8 cellular contexts compared by ENCODE assay signal in the genomic region with DNA sequence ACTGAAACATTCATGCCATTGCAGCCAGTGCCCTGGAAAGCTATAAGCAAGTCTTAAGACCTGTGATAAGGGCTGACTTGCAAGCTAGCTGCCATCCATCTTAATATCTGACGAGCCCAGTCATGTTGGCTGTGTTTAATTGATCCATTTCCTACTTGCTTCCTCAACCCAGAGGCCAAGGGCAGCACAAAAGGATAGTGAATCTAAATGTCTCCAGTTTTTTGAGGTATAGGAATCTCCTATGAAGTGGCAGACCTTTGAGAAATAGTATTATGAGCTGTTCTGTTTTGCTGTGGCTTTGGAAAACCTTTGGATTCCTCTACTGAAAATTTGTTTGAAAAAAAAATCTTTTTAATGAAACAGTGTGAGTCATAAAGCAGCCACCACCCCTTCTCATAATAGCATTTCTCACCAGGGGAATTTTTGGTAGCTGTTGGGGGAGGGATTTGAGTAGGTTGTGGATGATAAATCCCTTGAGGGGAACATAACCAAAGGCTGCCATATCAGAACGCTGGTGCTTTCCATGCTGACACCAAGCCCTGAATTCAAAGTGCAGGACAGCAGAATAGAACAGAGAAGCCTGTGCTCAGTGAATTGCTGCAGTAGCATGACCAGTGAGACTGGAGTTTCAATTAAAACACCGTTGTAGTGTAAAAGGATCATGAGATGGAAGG. TPM values are rescaled to one million over a fixed set of nuclear protein-coding genes. Genes with fewer than 3 reads are reported as not detected.
DNase-seq lines count a peak whose midpoint lies in the region; ATAC-seq and TF ChIP-seq lines count a peak whose summit lies in the region.

No MANE protein-coding gene starts in this region.

- H3K36me3 ChIP-seq in heart left ventricle = no peaks in the 10 kb centered on the region

- no peak for TF ChIP-seq CTCF in heart left ventricle (IDR thresholded peaks at IDR 0.05)

- peak overlapping the region in 3 of 12 donors; percentile 3 to 10 (median 9) for H3K4me3 ChIP-seq in heart left ventricle

- peak overlapping the region; percentile 45 to 86 (median 80) for H3K27ac ChIP-seq in heart left ventricle

- H3K4me1 Mint-ChIP-seq in activated T-helper 2 cell treated with anti-CD3 and anti-CD28 coated beads, Interferon-gamma antibody, Interleukin-2, Interleukin-4, amounts not matched to agents 10 μg/mL and 5 μg/mL and 100 μg/mL, durations not matched to agents 14 hours and 24 hours and 36 hours (ENCODE audit: low read depth) = peaks cover 42% of the 10 kb centered on the region

- ATAC-seq in GM21717 (IDR thresholded peaks at IDR 0.05; ENCODE audit: unreplicated experiment) = peak; percentile 68
- peak; percentile 20 to 88 (median 86) for ATAC-seq in heart left ventricle

- 15 to 32% (median 20%) methylated on average over 3 of the region's 3 CpGs for WGBS in heart left ventricle, 4 donors

- H3K27ac Mint-ChIP-seq in activated T-helper 2 cell treated with anti-CD3 and anti-CD28 coated beads, Interferon-gamma antibody, Interleukin-2, Interleukin-4, amounts not matched to agents 10 μg/mL and 5 μg/mL and 100 μg/mL, durations not matched to agents 14 hours and 24 hours and 36 hours = peak overlapping the region; percentile 95

- peak; percentile 71 for DNase-seq in GM04504 (ENCODE audit: low read depth)
- peak; percentile 60 for DNase-seq in LoVo (ENCODE audit: low spot score)
- DNase-seq in activated T-helper 2 cell treated with anti-CD3 and anti-CD28 coated beads, Interferon-gamma antibody, Interleukin-2, Interleukin-4, amounts not matched to agents 10 μg/mL and 5 μg/mL and 100 μg/mL, durations not matched to agents 14 hours and 24 hours and 36 hours (ENCODE audit: low spot score) = no peak
- DNase-seq in heart left ventricle = peak in 1 of 5 donors; percentile 32
- peak; percentile 32 for DNase-seq in stimulated activated CD4-positive, alpha-beta T cell treated with anti-CD3 and anti-CD28 coated beads, Interleukin-12 subunit alpha, Interleukin-12 subunit beta, amount 100 ng/mL, for 4 hours
- no peak for DNase-seq in SHP77 (lab: John Stamatoyannopoulos, UW)
- no peak for DNase-seq in islet precursor cell

- H3K4me1 ChIP-seq in heart left ventricle = peaks cover 5 to 44% (median 37%) of the 10 kb centered on the region in 12 donors

- H3K4me3 Mint-ChIP-seq in activated T-helper 2 cell treated with anti-CD3 and anti-CD28 coated beads, Interferon-gamma antibody, Interleukin-2, Interleukin-4, amounts not matched to agents 10 μg/mL and 5 μg/mL and 100 μg/mL, durations not matched to agents 14 hours and 24 hours and 36 hours (ENCODE audit: low read depth) = peak overlapping the region; percentile 66

- H3K27me3 Mint-ChIP-seq in activated T-helper 2 cell treated with anti-CD3 and anti-CD28 coated beads, Interferon-gamma antibody, Interleukin-2, Interleukin-4, amounts not matched to agents 10 μg/mL and 5 μg/mL and 100 μg/mL, durations not matched to agents 14 hours and 24 hours and 36 hours (ENCODE audit: low read depth) = no peaks in the 10 kb centered on the region

- peaks cover 30% of the 10 kb centered on the region for H3K36me3 Mint-ChIP-seq in activated T-helper 2 cell treated with anti-CD3 and anti-CD28 coated beads, Interferon-gamma antibody, Interleukin-2, Interleukin-4, amounts not matched to agents 10 μg/mL and 5 μg/mL and 100 μg/mL, durations not matched to agents 14 hours and 24 hours and 36 hours (ENCODE audit: low read depth)

- H3K27me3 ChIP-seq in heart left ventricle = no peaks in the 10 kb centered on the region

- no peaks in the 10 kb centered on the region for H3K9me3 ChIP-seq in heart left ventricle

- no peaks in the 10 kb centered on the region for H3K9me3 Mint-ChIP-seq in activated T-helper 2 cell treated with anti-CD3 and anti-CD28 coated beads, Interferon-gamma antibody, Interleukin-2, Interleukin-4, amounts not matched to agents 10 μg/mL and 5 μg/mL and 100 μg/mL, durations not matched to agents 14 hours and 24 hours and 36 hours

- intact Hi-C loops in activated T-helper 2 cell treated with anti-CD3 and anti-CD28 coated beads, Interferon-gamma antibody, Interleukin-2, Interleukin-4, amounts not matched to agents 10 μg/mL and 5 μg/mL and 100 μg/mL, durations not matched to agents 14 hours and 24 hours and 36 hours (cut with micrococcal nuclease) = loop anchor here (1.0 kb wide), 5 partner anchors 8 to 87 kb away; no protein-coding TSS in a partner anchor
- intact Hi-C loops in heart left ventricle (cut with DNase I) = loop anchor here in 2 of 10 donors (5.0 kb wide), 1 partner anchor 36 kb away; no protein-coding TSS in a partner anchor

- no peak for TF ChIP-seq POLR2A in heart left ventricle (IDR thresholded peaks at IDR 0.05)

RNA-seq across cellular contexts. Expression of gene ZNRF1, which starts 12.9 kb away (rescaled TPM):
- total RNA-seq in activated T-helper 2 cell treated with anti-CD3 and anti-CD28 coated beads, Interferon-gamma antibody, Interleukin-2, Interleukin-4, amounts not matched to agents 10 μg/mL and 5 μg/mL and 100 μg/mL, durations not matched to agents 14 hours and 24 hours and 36 hours = 34.8 and 36.6 TPM in 2 replicates
- 10 to 100 TPM; 20.5 to 43.3 (median 23.9) TPM for total RNA-seq in heart left ventricle
- polyA plus RNA-seq in heart left ventricle = 10 to 100 TPM; 12.8 to 20.3 TPM

RNA-seq across cellular contexts. Expression of gene WDR59, which starts 26.8 kb away (rescaled TPM):
- 83.9 and 92.0 TPM in 2 replicates for total RNA-seq in activated T-helper 2 cell treated with anti-CD3 and anti-CD28 coated beads, Interferon-gamma antibody, Interleukin-2, Interleukin-4, amounts not matched to agents 10 μg/mL and 5 μg/mL and 100 μg/mL, durations not matched to agents 14 hours and 24 hours and 36 hours
- total RNA-seq in heart left ventricle = 10 to 100 TPM; 22.8 to 52.2 (median 40.7) TPM
- 10 to 100 TPM; 16.0 to 17.4 TPM for polyA plus RNA-seq in heart left ventricle

Comparison
In these comparisons a context has a peak if more than half of its experiments do, and no peak if none do; other contexts are left out.
1. DNase-seq: peak in GM04504 (single experiment), LoVo (single experiment) and stimulated activated CD4-positive, alpha-beta T cell treated with anti-CD3 and anti-CD28 coated beads, Interleukin-12 subunit alpha, Interleukin-12 subunit beta, amount 100 ng/mL, for 4 hours (single experiment); none in activated T-helper 2 cell treated with anti-CD3 and anti-CD28 coated beads, Interferon-gamma antibody, Interleukin-2, Interleukin-4, amounts not matched to agents 10 μg/mL and 5 μg/mL and 100 μg/mL, durations not matched to agents 14 hours and 24 hours and 36 hours (single experiment), SHP77 (0 of 2) and islet precursor cell (single experiment).